Comparison of ENCODE assay signal across 26 cellular contexts in genomic region chr12:10595881-10596280, GRCh38.
"Had no signal": no experiment of that assay in that cellular context is flagged by ENCODE, and none has a peak within 500 bp of the region (broad histone marks: within the 10 kb centered on the region; RNA-seq: fewer than 3 reads in every experiment).

No MANE protein-coding gene starts in this region.

- H3K27ac Mint-ChIP-seq: activated CD4-positive, alpha-beta memory T cell treated with anti-CD3 and anti-CD28 coated beads, Interleukin-2, amount 10 ng/mL, durations not matched to agents 7 days and 5 days; activated naive CD4-positive, alpha-beta T cell treated with anti-CD3 and anti-CD28 coated beads, Interleukin-2, amount 50 U/mL, for 24 hours; activated naive CD8-positive, alpha-beta T cell treated with anti-CD3 and anti-CD28 coated beads, Interleukin-2, amount 10 ng/mL, durations not matched to agents 7 days and 5 days; activated T-helper 2 cell treated with anti-CD3 and anti-CD28 coated beads, Interferon-gamma antibody, Interleukin-2, Interleukin-4, amounts not matched to agents 10 μg/mL and 5 μg/mL and 100 μg/mL, durations not matched to agents 14 hours and 24 hours and 36 hours had no signal

- H3K4me1 ChIP-seq: ascending aorta had no signal

- H3K27me3 ChIP-seq: ascending aorta, cardiac muscle cell, SJCRH30 had no signal

- H3K36me3 ChIP-seq: SJCRH30 had no signal

- H3K4me1 Mint-ChIP-seq: activated CD4-positive, alpha-beta memory T cell treated with anti-CD3 and anti-CD28 coated beads, Interleukin-2, amount 10 ng/mL, durations not matched to agents 7 days and 5 days; activated naive CD4-positive, alpha-beta T cell treated with anti-CD3 and anti-CD28 coated beads, Interleukin-2, amount 50 U/mL, for 24 hours; activated naive CD8-positive, alpha-beta T cell treated with anti-CD3 and anti-CD28 coated beads, Interleukin-2, amount 10 ng/mL, durations not matched to agents 7 days and 5 days had no signal

- H3K9me3 Mint-ChIP-seq: activated CD4-positive, alpha-beta memory T cell treated with anti-CD3 and anti-CD28 coated beads, Interleukin-2, amount 10 ng/mL, durations not matched to agents 7 days and 5 days; activated naive CD4-positive, alpha-beta T cell treated with anti-CD3 and anti-CD28 coated beads, Interleukin-2, amount 50 U/mL, for 24 hours; activated naive CD8-positive, alpha-beta T cell treated with anti-CD3 and anti-CD28 coated beads, Interleukin-2, amount 10 ng/mL, durations not matched to agents 7 days and 5 days; activated T-helper 2 cell treated with anti-CD3 and anti-CD28 coated beads, Interferon-gamma antibody, Interleukin-2, Interleukin-4, amounts not matched to agents 10 μg/mL and 5 μg/mL and 100 μg/mL, durations not matched to agents 14 hours and 24 hours and 36 hours had no signal

- ATAC-seq: Panc1 had no signal

- H3K4me3 Mint-ChIP-seq: activated CD4-positive, alpha-beta memory T cell treated with anti-CD3 and anti-CD28 coated beads, Interleukin-2, amount 10 ng/mL, durations not matched to agents 7 days and 5 days; activated naive CD4-positive, alpha-beta T cell treated with anti-CD3 and anti-CD28 coated beads, Interleukin-2, amount 50 U/mL, for 24 hours; activated naive CD8-positive, alpha-beta T cell treated with anti-CD3 and anti-CD28 coated beads, Interleukin-2, amount 10 ng/mL, durations not matched to agents 7 days and 5 days had no signal

- H3K4me3 ChIP-seq: ascending aorta, cardiac muscle cell, SJCRH30, SK-N-MC had no signal

- H3K9me3 ChIP-seq: ascending aorta, SJCRH30 had no signal

- DNase-seq: activated CD4-positive, alpha-beta memory T cell treated with anti-CD3 and anti-CD28 coated beads, Interleukin-2, amount 10 ng/mL, durations not matched to agents 7 days and 5 days; activated CD4-positive, alpha-beta T cell treated with anti-CD3 and anti-CD28 coated beads for 1 hour; activated CD4-positive, alpha-beta T cell treated with anti-CD3 and anti-CD28 coated beads for 48 hours; activated CD4-positive, CD25-positive, alpha-beta regulatory T cell; activated CD8-positive, alpha-beta memory T cell treated with anti-CD3 and anti-CD28 coated beads, Interleukin-2, amount 50 U/mL, for 48 hours; activated gamma-delta T cell; activated naive CD4-positive, alpha-beta T cell treated with Interleukin-2 at 50 U/mL for 16 hours; activated naive CD8-positive, alpha-beta T cell treated with anti-CD3 and anti-CD28 coated beads, Interleukin-2, amount 10 ng/mL, durations not matched to agents 7 days and 5 days; amygdala; KG1; NCI-H1105; NCI-H1417 treated with DMSO at 0.1 percent for 48 hours; NCI-H187 treated with DMSO at 0.1 percent for 48 hours; NCI-H2081 treated with DMSO at 0.1 percent for 48 hours; NCI-H226; NCI-H524 treated with DMSO at 0.1 percent for 48 hours; SHP77; SJCRH30; T1000; WERI-Rb-1 had no signal

- H3K27ac ChIP-seq: ascending aorta, cardiac muscle cell, SJCRH30, SK-N-MC, WERI-Rb-1 had no signal

- H3K27me3 Mint-ChIP-seq: activated CD4-positive, alpha-beta memory T cell treated with anti-CD3 and anti-CD28 coated beads, Interleukin-2, amount 10 ng/mL, durations not matched to agents 7 days and 5 days; activated naive CD4-positive, alpha-beta T cell treated with anti-CD3 and anti-CD28 coated beads, Interleukin-2, amount 50 U/mL, for 24 hours; activated naive CD8-positive, alpha-beta T cell treated with anti-CD3 and anti-CD28 coated beads, Interleukin-2, amount 10 ng/mL, durations not matched to agents 7 days and 5 days had no signal
